8 cellular contexts compared by ENCODE assay signal in the genomic region with DNA sequence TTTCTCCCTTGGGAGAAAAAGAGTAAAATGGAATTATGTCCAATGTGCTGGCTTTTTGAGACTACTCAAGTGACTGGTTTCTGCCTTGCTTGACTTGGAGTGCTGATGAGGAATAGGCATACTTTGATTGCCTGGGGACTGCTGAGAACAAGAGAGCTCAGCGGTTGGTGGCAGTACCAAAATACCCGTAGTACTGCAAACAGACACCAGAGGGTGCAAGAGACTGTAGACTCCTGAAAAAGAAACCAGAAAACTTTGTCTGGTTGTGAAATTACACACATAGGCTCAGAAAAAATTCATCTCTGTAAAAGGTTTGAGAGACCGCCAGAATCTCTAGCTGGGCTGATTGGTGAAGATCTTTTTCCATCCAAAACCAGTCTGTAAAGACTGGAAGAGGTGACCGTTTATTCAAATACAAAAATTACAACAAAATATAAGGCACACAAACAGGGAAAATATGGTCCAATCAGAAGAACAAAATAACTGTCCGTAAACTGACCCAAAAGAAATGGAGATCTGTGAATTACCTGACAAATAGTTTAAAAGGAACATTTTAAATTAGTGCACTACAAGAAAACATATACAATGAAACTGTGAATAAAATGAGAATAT. TPM values are rescaled to one million over a fixed set of nuclear protein-coding genes. Genes with fewer than 3 reads are reported as not detected.
DNase-seq lines count a peak whose midpoint lies in the region; ATAC-seq, FAIRE-seq and TF ChIP-seq lines count a peak whose summit lies in the region.

No MANE protein-coding gene starts in this region.

- no peak for TF ChIP-seq POLR2A in uterus (IDR thresholded peaks at IDR 0.05)

- no peak overlapping the region for H3K27ac Mint-ChIP-seq in activated T-helper 1 cell treated with anti-CD3 and anti-CD28 coated beads, Interleukin-12 subunit alpha, Interleukin-12 subunit beta, Interleukin-2, Interleukin-4 antibody, amounts not matched to agents 30 ng/mL and 10 ng/mL and 1 ng/mL, durations not matched to agents 14 hours and 24 hours and 36 hours
- H3K27ac Mint-ChIP-seq in glutamatergic neuron (ENCODE audit: unreplicated experiment): no peak overlapping the region

- H3K36me3 ChIP-seq in small intestine (ENCODE audit: control insufficient read depth in 2 of 2, insufficient read depth in 2 of 2, low read length in 2 of 2) (no peaks in the 10 kb centered on the region), uterus (no peaks in the 10 kb centered on the region)

- intact Hi-C loops in activated T-helper 1 cell treated with anti-CD3 and anti-CD28 coated beads, Interleukin-12 subunit alpha, Interleukin-12 subunit beta, Interleukin-2, Interleukin-4 antibody, amounts not matched to agents 30 ng/mL and 10 ng/mL and 1 ng/mL, durations not matched to agents 14 hours and 24 hours and 36 hours (cut with micrococcal nuclease): loop anchor here (1.0 to 5.0 kb wide), 3 partner anchors 232 to 701 kb away; no protein-coding TSS in a partner anchor
- intact Hi-C loops in uterus (cut with DNase I; ENCODE audit: low total_unique reads): no loop called here

- ATAC-seq in GM19468 (IDR thresholded peaks at IDR 0.05; ENCODE audit: extremely low read depth, unreplicated experiment): peak; percentile 81
- ATAC-seq in HG03469 (IDR thresholded peaks at IDR 0.05; ENCODE audit: unreplicated experiment): peak; percentile 97

- peaks cover 9% of the 10 kb centered on the region for H3K27me3 Mint-ChIP-seq in activated T-helper 1 cell treated with anti-CD3 and anti-CD28 coated beads, Interleukin-12 subunit alpha, Interleukin-12 subunit beta, Interleukin-2, Interleukin-4 antibody, amounts not matched to agents 30 ng/mL and 10 ng/mL and 1 ng/mL, durations not matched to agents 14 hours and 24 hours and 36 hours (ENCODE audit: insufficient read depth)
- no peaks in the 10 kb centered on the region for H3K27me3 Mint-ChIP-seq in glutamatergic neuron (ENCODE audit: unreplicated experiment)

- TF ChIP-seq CTCF in glutamatergic neuron (IDR thresholded peaks at IDR 0.05; ENCODE audit: partially characterized antibody, unreplicated experiment) (peak; percentile 81), uterus (IDR thresholded peaks at IDR 0.05) (peak in 1 of 4 experiments; percentile 44)

- H3K4me3 ChIP-seq in small intestine (ENCODE audit: low read depth in 1 of 2, low read length in 2 of 2) (no peak overlapping the region), uterus (no peak overlapping the region)

- H3K4me1 Mint-ChIP-seq in activated T-helper 1 cell treated with anti-CD3 and anti-CD28 coated beads, Interleukin-12 subunit alpha, Interleukin-12 subunit beta, Interleukin-2, Interleukin-4 antibody, amounts not matched to agents 30 ng/mL and 10 ng/mL and 1 ng/mL, durations not matched to agents 14 hours and 24 hours and 36 hours (ENCODE audit: low read depth): no peaks in the 10 kb centered on the region
- H3K4me1 Mint-ChIP-seq in glutamatergic neuron (ENCODE audit: low read depth, unreplicated experiment): no peaks in the 10 kb centered on the region

- no peak overlapping the region for H3K27ac ChIP-seq in small intestine (ENCODE audit: low read depth in 1 of 2, low read length in 1 of 2)
- no peak overlapping the region for H3K27ac ChIP-seq in uterus

- H3K4me3 Mint-ChIP-seq in activated T-helper 1 cell treated with anti-CD3 and anti-CD28 coated beads, Interleukin-12 subunit alpha, Interleukin-12 subunit beta, Interleukin-2, Interleukin-4 antibody, amounts not matched to agents 30 ng/mL and 10 ng/mL and 1 ng/mL, durations not matched to agents 14 hours and 24 hours and 36 hours: no peak overlapping the region
- H3K4me3 Mint-ChIP-seq in glutamatergic neuron (ENCODE audit: unreplicated experiment): no peak overlapping the region

- DNase-seq in EH (ENCODE audit: low read depth) (peak; percentile 81), NOMO-1 treated with dmso at 0.1 percent for 144 hours (lab: John Stamatoyannopoulos, UW; ENCODE audit: unreplicated experiment) (peak; percentile 26), glutamatergic neuron (peak; percentile 67), small intestine (peak; percentile 62), uterus (no peak)
- peak; percentile 17 for DNase-seq in activated T-helper 1 cell treated with anti-CD3 and anti-CD28 coated beads, Interleukin-12 subunit alpha, Interleukin-12 subunit beta, Interleukin-2, Interleukin-4 antibody, amounts not matched to agents 30 ng/mL and 10 ng/mL and 1 ng/mL, durations not matched to agents 14 hours and 24 hours and 36 hours (ENCODE audit: low spot score)

- no peaks in the 10 kb centered on the region for H3K4me1 ChIP-seq in small intestine (ENCODE audit: control insufficient read depth in 2 of 2, insufficient read depth in 1 of 2, low read depth in 1 of 2, low read length in 1 of 2)
- H3K4me1 ChIP-seq in uterus: no peaks in the 10 kb centered on the region

- no peaks in the 10 kb centered on the region for H3K27me3 ChIP-seq in small intestine (ENCODE audit: control insufficient read depth in 2 of 2, insufficient read depth in 2 of 2, low read length in 2 of 2)
- H3K27me3 ChIP-seq in uterus: no peaks in the 10 kb centered on the region

- 35 to 47% (median 36%) methylated on average over 5 of the region's 5 CpGs for WGBS in small intestine, 3 donors

- FAIRE-seq in small intestine (lab: Jason Lieb, UNC): peak; percentile 10

- no peaks in the 10 kb centered on the region for H3K36me3 Mint-ChIP-seq in activated T-helper 1 cell treated with anti-CD3 and anti-CD28 coated beads, Interleukin-12 subunit alpha, Interleukin-12 subunit beta, Interleukin-2, Interleukin-4 antibody, amounts not matched to agents 30 ng/mL and 10 ng/mL and 1 ng/mL, durations not matched to agents 14 hours and 24 hours and 36 hours (ENCODE audit: low read depth)
- H3K36me3 Mint-ChIP-seq in glutamatergic neuron (ENCODE audit: unreplicated experiment): peaks cover 10% of the 10 kb centered on the region

- H3K9me3 Mint-ChIP-seq in activated T-helper 1 cell treated with anti-CD3 and anti-CD28 coated beads, Interleukin-12 subunit alpha, Interleukin-12 subunit beta, Interleukin-2, Interleukin-4 antibody, amounts not matched to agents 30 ng/mL and 10 ng/mL and 1 ng/mL, durations not matched to agents 14 hours and 24 hours and 36 hours: no peaks in the 10 kb centered on the region
- no peaks in the 10 kb centered on the region for H3K9me3 Mint-ChIP-seq in glutamatergic neuron (ENCODE audit: unreplicated experiment)

- H3K9me3 ChIP-seq in small intestine (ENCODE audit: control insufficient read depth, low read depth) (no peaks in the 10 kb centered on the region), uterus (peaks cover 0 to 32% of the 10 kb centered on the region in 2 donors)

RNA-seq across cellular contexts. Expression of gene BICC1, which starts 18.5 kb away (rescaled TPM):
- 0.03 TPM in 1 of 2 replicates, not detected in the other for total RNA-seq in activated T-helper 1 cell treated with anti-CD3 and anti-CD28 coated beads, Interleukin-12 subunit alpha, Interleukin-12 subunit beta, Interleukin-2, Interleukin-4 antibody, amounts not matched to agents 30 ng/mL and 10 ng/mL and 1 ng/mL, durations not matched to agents 14 hours and 24 hours and 36 hours
- total RNA-seq in glutamatergic neuron (ENCODE audit: unreplicated experiment): 0.12 TPM
- 1 to 10 TPM in 1 of 3 donors, under 1 TPM in 1, not detected in 1; 0.81 to 1.3 TPM for polyA plus RNA-seq in small intestine
- total RNA-seq in uterus: 10 to 100 TPM in 3 of 4 donors, 1 to 10 TPM in 1; 1.3 to 29.7 (median 17.5) TPM

Comparison
In these comparisons a context has a peak if more than half of its experiments do, and no peak if none do; other contexts are left out.
1. DNase-seq: peak in EH (single experiment), NOMO-1 treated with dmso at 0.1 percent for 144 hours (single experiment), activated T-helper 1 cell treated with anti-CD3 and anti-CD28 coated beads, Interleukin-12 subunit alpha, Interleukin-12 subunit beta, Interleukin-2, Interleukin-4 antibody, amounts not matched to agents 30 ng/mL and 10 ng/mL and 1 ng/mL, durations not matched to agents 14 hours and 24 hours and 36 hours (single experiment), glutamatergic neuron (single experiment) and small intestine (single experiment); none in uterus (0 of 2).